Comparison of ENCODE assay signal across 8 cellular contexts in genomic region chr11:75428301-75428724, GRCh38. TPM values are rescaled to one million over a fixed set of nuclear protein-coding genes. Genes with fewer than 3 reads are reported as not detected.
DNase-seq lines count a peak whose midpoint lies in the region; ATAC-seq, FAIRE-seq and TF ChIP-seq lines count a peak whose summit lies in the region.

No MANE protein-coding gene starts in this region.

- H3K27me3 ChIP-seq in right lobe of liver = peaks cover 0 to 6% of the 10 kb centered on the region in 2 donors

- peak; percentile 83 for DNase-seq in GM10266 (ENCODE audit: extremely low spot score)
- peak; percentile 90 for DNase-seq in HTR-8/SVneo (ENCODE audit: insufficient read length, low spot score)
- peak; percentile 43 to 53 for DNase-seq in activated CD4-positive, alpha-beta T cell treated with anti-CD3 and anti-CD28 coated beads for 4 hours
- no peak for DNase-seq in chondrocyte (ENCODE audit: low spot score)
- peak; percentile 82 to 88 (median 85) for DNase-seq in right lobe of liver
- DNase-seq in stimulated activated CD4-positive, alpha-beta T cell treated with anti-CD3 and anti-CD28 coated beads, Interleukin-4, amount 100 ng/mL, for 48 hours (ENCODE audit: low read depth in 2 of 2) = peak; percentile 47 to 63

- peaks cover 3% of the 10 kb centered on the region for H3K27me3 Mint-ChIP-seq in chondrocyte (ENCODE audit: low read depth)

- ATAC-seq in right lobe of liver = peak; percentile 82 to 89 (median 88)
- no peak for ATAC-seq in HG03095 (IDR thresholded peaks at IDR 0.05; ENCODE audit: unreplicated experiment)
- ATAC-seq in HG02798 (IDR thresholded peaks at IDR 0.05; ENCODE audit: poor library complexity, unreplicated experiment) = no peak

- WGBS in right lobe of liver (ENCODE audit: insufficient coverage, low coverage, low lambda C conversion rate, missing lambda C conversion rate) = 35% methylated on average over 6 of the region's 30 CpGs

- no peak overlapping the region for H3K27ac ChIP-seq in right lobe of liver

- H3K9me3 Mint-ChIP-seq in chondrocyte (ENCODE audit: low read depth) = peaks cover 3% of the 10 kb centered on the region

- peaks cover 4% of the 10 kb centered on the region for H3K36me3 Mint-ChIP-seq in chondrocyte (ENCODE audit: low read depth)

- peak overlapping the region; percentile 69 for H3K4me3 Mint-ChIP-seq in chondrocyte (ENCODE audit: unreplicated experiment)

- FAIRE-seq in HTR-8/SVneo (lab: Jason Lieb, UNC) = no peak

- peak overlapping the region in 2 of 3 donors; percentile 3 to 35 for H3K4me3 ChIP-seq in right lobe of liver

- peaks cover 0 to 5% (median 0%) of the 10 kb centered on the region in 4 donors for H3K4me1 ChIP-seq in right lobe of liver

- peak; percentile 43 for TF ChIP-seq POLR2A in right lobe of liver (IDR thresholded peaks at IDR 0.05)

- peak overlapping the region; percentile 63 for H3K27ac Mint-ChIP-seq in chondrocyte (ENCODE audit: unreplicated experiment)

- intact Hi-C loops in right lobe of liver (cut with DNase I) = no loop called here

- TF ChIP-seq CTCF in GM10266 (IDR thresholded peaks at IDR 0.05; ENCODE audit: control insufficient read depth, insufficient read depth, low read depth, missing control alignments) = no peak
- no peak for TF ChIP-seq CTCF in chondrocyte (IDR thresholded peaks at IDR 0.05)
- no peak for TF ChIP-seq CTCF in right lobe of liver (IDR thresholded peaks at IDR 0.05)

- peaks cover 28% of the 10 kb centered on the region for H3K4me1 Mint-ChIP-seq in chondrocyte (ENCODE audit: low read depth)

- H3K36me3 ChIP-seq in right lobe of liver = no peaks in the 10 kb centered on the region

- H3K9me3 ChIP-seq in right lobe of liver = no peaks in the 10 kb centered on the region

RNA-seq across cellular contexts. Expression of gene KLHL35, which starts 4.7 kb away (rescaled TPM):
- total RNA-seq in chondrocyte = 6.3 to 12.5 TPM (median 10.1 TPM) in 3 replicates
- total RNA-seq in right lobe of liver = under 1 TPM in 1 of 6 experiments, not detected in 5; 0.09 TPM

RNA-seq across cellular contexts. Expression of gene RPS3, which starts 29.0 kb away (rescaled TPM):
- total RNA-seq in chondrocyte (1,466 to 1,585 TPM (median 1,486 TPM) in 3 replicates), right lobe of liver (100 to 1,000 TPM; 311 to 560 (median 447) TPM)

Comparison
In these comparisons a context has a peak if more than half of its experiments do, and no peak if none do; other contexts are left out.
1. ATAC-seq: peak in right lobe of liver (4 of 4); none in HG03095 (single experiment) and HG02798 (single experiment).